1 cellular context compared by ENCODE assay signal in the genomic region with DNA sequence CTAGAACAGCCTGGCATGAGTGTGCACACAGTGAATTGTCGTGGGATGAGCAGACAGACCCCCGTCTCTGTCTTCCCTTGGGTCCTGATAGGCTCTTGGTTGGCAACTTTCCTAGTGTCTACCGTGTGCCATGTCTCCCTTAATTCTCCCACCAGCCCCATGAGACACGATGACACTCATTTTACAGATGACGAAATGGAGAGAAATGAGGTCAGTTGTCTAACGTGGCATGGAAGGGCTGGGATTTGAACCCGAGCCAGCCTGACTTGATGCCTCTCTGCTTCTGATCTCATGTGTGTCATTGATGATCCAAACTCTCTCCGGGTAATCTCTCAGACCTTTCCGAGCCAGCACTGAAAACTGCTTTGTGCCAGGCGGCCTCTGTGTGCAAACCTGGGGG.
TF ChIP-seq lines count a peak whose summit lies in the region.

No MANE protein-coding gene starts in this region.

TF ChIP-seq in K562, 482 proteins besides CTCF, POLR2A, EP300 and RAD21:
- TF ChIP-seq EGR1 (conservative IDR thresholded peaks at IDR 0.05) (no peak), TRIM24 (IDR thresholded peaks at IDR 0.05) (peak in 1 of 2 experiments; percentile 47; a peak in 2 of 4 replicates), L3MBTL2 (IDR thresholded peaks at IDR 0.05) (peak; percentile 27; the same call in 1 of the 2 replicates), ZNF175 (CRISPR knock-in tag; IDR thresholded peaks at IDR 0.05; ENCODE audit: low read depth) (peak; percentile 62; the same call in 1 of the 2 replicates), ZNF197 (CRISPR knock-in tag; IDR thresholded peaks at IDR 0.05; ENCODE audit: low read depth) (no peak), ATF7 (IDR thresholded peaks at IDR 0.05) (peak; percentile 29; the same call in 1 of the 2 replicates), JUND (IDR thresholded peaks at IDR 0.05; ENCODE audit: borderline replicate concordance, low read depth, low read length) (0 out of 2 replicates have a peak, but pooled peaks have one; percentile 16), JUND (tag; IDR thresholded peaks at IDR 0.05; ENCODE audit: borderline replicate concordance, low read depth, low read length) (no peak), CEBPG (CRISPR knock-in tag; IDR thresholded peaks at IDR 0.05) (peak; percentile 39; the same call in 1 of the 2 replicates), CEBPG (tag; conservative IDR thresholded peaks at IDR 0.05 in 1 of 2, IDR thresholded peaks at IDR 0.05 in 1 of 2) (peak in 1 of 2 experiments; percentile 81; a peak in 2 of 4 replicates)
- TF ChIP-seq, protein P1, sequence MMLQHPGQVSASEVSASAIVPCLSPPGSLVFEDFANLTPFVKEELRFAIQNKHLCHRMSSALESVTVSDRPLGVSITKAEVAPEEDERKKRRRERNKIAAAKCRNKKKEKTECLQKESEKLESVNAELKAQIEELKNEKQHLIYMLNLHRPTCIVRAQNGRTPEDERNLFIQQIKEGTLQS (IDR thresholded peaks at IDR 0.05): peak; percentile 69
- TF ChIP-seq, protein P1 (CRISPR knock-in tag; conservative IDR thresholded peaks at IDR 0.05): no peak
- TF ChIP-seq, protein P2, sequence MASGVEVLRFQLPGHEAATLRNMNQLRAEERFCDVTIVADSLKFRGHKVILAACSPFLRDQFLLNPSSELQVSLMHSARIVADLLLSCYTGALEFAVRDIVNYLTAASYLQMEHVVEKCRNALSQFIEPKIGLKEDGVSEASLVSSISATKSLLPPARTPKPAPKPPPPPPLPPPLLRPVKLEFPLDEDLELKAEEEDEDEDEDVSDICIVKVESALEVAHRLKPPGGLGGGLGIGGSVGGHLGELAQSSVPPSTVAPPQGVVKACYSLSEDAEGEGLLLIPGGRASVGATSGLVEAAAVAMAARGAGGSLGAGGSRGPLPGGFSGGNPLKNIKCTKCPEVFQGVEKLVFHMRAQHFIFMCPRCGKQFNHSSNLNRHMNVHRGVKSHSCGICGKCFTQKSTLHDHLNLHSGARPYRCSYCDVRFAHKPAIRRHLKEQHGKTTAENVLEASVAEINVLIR (CRISPR knock-in tag; IDR thresholded peaks at IDR 0.05): no peak
- TF ChIP-seq, protein P3, sequence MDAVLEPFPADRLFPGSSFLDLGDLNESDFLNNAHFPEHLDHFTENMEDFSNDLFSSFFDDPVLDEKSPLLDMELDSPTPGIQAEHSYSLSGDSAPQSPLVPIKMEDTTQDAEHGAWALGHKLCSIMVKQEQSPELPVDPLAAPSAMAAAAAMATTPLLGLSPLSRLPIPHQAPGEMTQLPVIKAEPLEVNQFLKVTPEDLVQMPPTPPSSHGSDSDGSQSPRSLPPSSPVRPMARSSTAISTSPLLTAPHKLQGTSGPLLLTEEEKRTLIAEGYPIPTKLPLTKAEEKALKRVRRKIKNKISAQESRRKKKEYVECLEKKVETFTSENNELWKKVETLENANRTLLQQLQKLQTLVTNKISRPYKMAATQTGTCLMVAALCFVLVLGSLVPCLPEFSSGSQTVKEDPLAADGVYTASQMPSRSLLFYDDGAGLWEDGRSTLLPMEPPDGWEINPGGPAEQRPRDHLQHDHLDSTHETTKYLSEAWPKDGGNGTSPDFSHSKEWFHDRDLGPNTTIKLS (IDR thresholded peaks at IDR 0.05; ENCODE audit: borderline replicate concordance, low read depth): peak; percentile 52; the same call in 1 of the 2 replicates
TF ChIP-seq in K562: peak in this region for 8.
